Comparison of ENCODE assay signal across 21 cellular contexts in genomic region chr2:231918501-231919330, GRCh38. TPM values are rescaled to one million over a fixed set of nuclear protein-coding genes. Genes with fewer than 3 reads are reported as not detected.
DNase-seq lines count a peak whose midpoint lies in the region; ATAC-seq and TF ChIP-seq lines count a peak whose summit lies in the region.
"Had no signal": no experiment of that assay in that cellular context is flagged by ENCODE, and none has a peak within 500 bp of the region (broad histone marks: within the 10 kb centered on the region; RNA-seq: fewer than 3 reads in every experiment).

No MANE protein-coding gene starts in this region.

- no peak overlapping the region for H3K27ac ChIP-seq in neuronal stem cell (replicated peaks; ENCODE audit: low read length)
- H3K27ac ChIP-seq: HL-60, SK-N-MC had no signal

- H3K27me3 ChIP-seq in H7 (ENCODE audit: control insufficient read depth, insufficient read depth, low read length) = peaks cover 2% of the 10 kb centered on the region; the same call in 1 of the 2 replicates
- H3K27me3 ChIP-seq in neuronal stem cell (ENCODE audit: control insufficient read depth in 3 of 3, insufficient read depth in 3 of 3, low read depth in 1 of 3, low read length in 3 of 3) = peaks cover 0 to 20% (median 0%) of the 10 kb centered on the region in 3 experiments

- peak overlapping the region; percentile 74 for H2BK15ac ChIP-seq in neuronal stem cell (ENCODE audit: low read length)

- peaks cover 42% of the 10 kb centered on the region for H3K4me1 Mint-ChIP-seq in glutamatergic neuron (ENCODE audit: low read depth, unreplicated experiment)
- H3K4me1 Mint-ChIP-seq: CD4-positive, CD25-positive, alpha-beta regulatory T cell had no signal

- no peaks in the 10 kb centered on the region for H3K36me3 Mint-ChIP-seq in glutamatergic neuron (ENCODE audit: unreplicated experiment)
- H3K36me3 Mint-ChIP-seq: CD4-positive, CD25-positive, alpha-beta regulatory T cell had no signal

- DNase-seq in D341Med (ENCODE audit: low spot score) = peak; percentile 10
- peak; percentile 46 for DNase-seq in H7
- no peak for DNase-seq in glutamatergic neuron
- DNase-seq in neuronal stem cell (ENCODE audit: low spot score) = no peak
- no peak for DNase-seq in NAMALWA (ENCODE audit: low spot score)
- DNase-seq in NK-92 treated with Interleukin-12 subunit alpha and Interleukin-12 subunit beta, amount 100 ng/mL, for 24 hours (lab: John Stamatoyannopoulos, UW) = no peak
- DNase-seq: CD4-positive, CD25-positive, alpha-beta regulatory T cell; DMS79; KG1; NCI-H1105 treated with DMSO at 0.1 percent for 48 hours; NCI-H1694 treated with DMSO at 0.1 percent for 48 hours; NCI-H446; NCI-H526; SHP77 treated with DMSO at 0.1 percent for 48 hours had no signal

- H2AFZ ChIP-seq in neuronal stem cell (ENCODE audit: low read length) = no peak overlapping the region

- no peak overlapping the region for H2BK120ac ChIP-seq in neuronal stem cell (ENCODE audit: low read depth, low read length)

- no peaks in the 10 kb centered on the region for H3K9me3 ChIP-seq in neuronal stem cell (replicated peaks in 1 of 2; ENCODE audit: control insufficient read depth in 2 of 2, insufficient read depth in 1 of 2, low read depth in 1 of 2, low read length in 2 of 2)

- H3K36me3 ChIP-seq in H7 (replicated peaks; ENCODE audit: control insufficient read depth, insufficient read depth, low read length) = no peaks in the 10 kb centered on the region
- H3K36me3 ChIP-seq in neuronal stem cell (replicated peaks in 1 of 2; ENCODE audit: control insufficient read depth in 2 of 2, insufficient read depth in 2 of 2, low read length in 2 of 2) = no peaks in the 10 kb centered on the region

- no peak overlapping the region for H4K8ac ChIP-seq in neuronal stem cell (ENCODE audit: low read depth, low read length)

- H3K14ac ChIP-seq in neuronal stem cell (ENCODE audit: low read length) = no peak overlapping the region

- H3K4me1 ChIP-seq in neuronal stem cell (ENCODE audit: control insufficient read depth in 2 of 2, insufficient read depth in 1 of 2, low read depth in 1 of 2, low read length in 2 of 2) = no peaks in the 10 kb centered on the region

- no peak overlapping the region for H3K4me3 Mint-ChIP-seq in glutamatergic neuron (ENCODE audit: unreplicated experiment)
- H3K4me3 Mint-ChIP-seq: CD4-positive, CD25-positive, alpha-beta regulatory T cell; H9 had no signal

- H3K4me2 ChIP-seq in neuronal stem cell (ENCODE audit: insufficient read depth, low read length, poor library complexity, severe bottlenecking) = no peak overlapping the region

- no CpG with 5 or more reads among the region's 21 CpGs for WGBS in neuronal stem cell (ENCODE audit: extremely low coverage in 2 of 2, insufficient read length in 2 of 2, insufficient replicate concordance in 1 of 2), 2 donors

- no peaks in the 10 kb centered on the region for H3K79me1 ChIP-seq in neuronal stem cell (ENCODE audit: low read depth, low read length)

- no peak for TF ChIP-seq CTCF in glutamatergic neuron (IDR thresholded peaks at IDR 0.05; ENCODE audit: partially characterized antibody, unreplicated experiment)

- H3K9ac ChIP-seq in neuronal stem cell (ENCODE audit: low read depth, low read length, poor library complexity) = peak overlapping the region; percentile 57

- peak overlapping the region; percentile 72 for H3K27ac Mint-ChIP-seq in glutamatergic neuron (ENCODE audit: unreplicated experiment)
- H3K27ac Mint-ChIP-seq: CD4-positive, CD25-positive, alpha-beta regulatory T cell; H9 had no signal

- no peak overlapping the region for H4K91ac ChIP-seq in neuronal stem cell (ENCODE audit: low read depth, low read length, poor library complexity)

- ATAC-seq in HG03196 (IDR thresholded peaks at IDR 0.05; ENCODE audit: unreplicated experiment) (no peak), GM21528 (IDR thresholded peaks at IDR 0.05; ENCODE audit: low FRiP score, unreplicated experiment) (no peak)

- H3K4me3 ChIP-seq in H7 (ENCODE audit: insufficient read depth, low read depth, low read length) = no peak overlapping the region
- no peak overlapping the region for H3K4me3 ChIP-seq in neuronal stem cell (ENCODE audit: low read length in 2 of 2)
- H3K4me3 ChIP-seq: SK-N-MC had no signal

- no peak overlapping the region for H2BK5ac ChIP-seq in neuronal stem cell (ENCODE audit: low read length)

- H3K9me3 Mint-ChIP-seq in glutamatergic neuron (ENCODE audit: unreplicated experiment) = peaks cover 7% of the 10 kb centered on the region
- H3K9me3 Mint-ChIP-seq: H9 had no signal

- H2BK12ac ChIP-seq in neuronal stem cell (ENCODE audit: low read length) = no peak overlapping the region

- no peak overlapping the region for H3K4ac ChIP-seq in neuronal stem cell (ENCODE audit: low read length)

- H3K27me3 Mint-ChIP-seq in glutamatergic neuron (ENCODE audit: unreplicated experiment) = peaks cover 3% of the 10 kb centered on the region

- peak overlapping the region; percentile 44 for H2AK5ac ChIP-seq in neuronal stem cell (ENCODE audit: low read depth, low read length)

- peak overlapping the region; percentile 37 for H3K18ac ChIP-seq in neuronal stem cell (ENCODE audit: low read length)

- peak overlapping the region; percentile 96 for H3K23ac ChIP-seq in neuronal stem cell (ENCODE audit: low read depth, low read length, poor library complexity)

RNA-seq across cellular contexts. Expression of gene NPPC, which starts 7.5 kb away (rescaled TPM):
- 0.18 and 1.1 TPM in 2 replicates for total RNA-seq in H7 (2014; rRNA removed; shearing (Covaris generic))
- total RNA-seq in glutamatergic neuron (ENCODE audit: unreplicated experiment) = 18.5 TPM
- 0.32 TPM for polyA plus RNA-seq in neuronal stem cell (2013, experiment 1 of 2)
- polyA plus RNA-seq in neuronal stem cell (2013, experiment 2 of 2) = 0.35 TPM
- total RNA-seq: CD4-positive, CD25-positive, alpha-beta regulatory T cell; HT-29 had no signal
- polyA plus RNA-seq: BJ; CD4-positive, CD25-positive, alpha-beta regulatory T cell had no signal

RNA-seq across cellular contexts. Expression of gene DIS3L2, which starts 42.8 kb away (rescaled TPM):
- total RNA-seq in H7 (2014; rRNA removed; shearing (Covaris generic)) = 22.7 and 26.5 TPM in 2 replicates
- total RNA-seq in glutamatergic neuron (ENCODE audit: unreplicated experiment) = 42.1 TPM
- 17.7 TPM for polyA plus RNA-seq in neuronal stem cell (2013, experiment 1 of 2)
- polyA plus RNA-seq in neuronal stem cell (2013, experiment 2 of 2) = 18.0 TPM

Comparison
In these comparisons a context has a peak if more than half of its experiments do, and no peak if none do; other contexts are left out.
1. DNase-seq: peak in D341Med (single experiment) and H7 (single experiment); none in glutamatergic neuron (single experiment), neuronal stem cell (single experiment), NAMALWA (single experiment) and NK-92 treated with Interleukin-12 subunit alpha and Interleukin-12 subunit beta, amount 100 ng/mL, for 24 hours (single experiment).